In genomic region chr16:12061336-12062055, GRCh38 we compare ENCODE assay signal across 15 cellular contexts.
DNase-seq lines count a peak whose midpoint lies in the region; ATAC-seq and TF ChIP-seq lines count a peak whose summit lies in the region.
"Had no signal": no experiment of that assay in that cellular context is flagged by ENCODE, and none has a peak within 500 bp of the region (broad histone marks: within the 10 kb centered on the region; RNA-seq: fewer than 3 reads in every experiment).

No MANE protein-coding gene starts in this region.

- TF ChIP-seq POLR2A in suprapubic skin (IDR thresholded peaks at IDR 0.05): no peak
- no peak for TF ChIP-seq POLR2A in adrenal gland (IDR thresholded peaks at IDR 0.05)

- no peaks in the 10 kb centered on the region for H3K9me3 ChIP-seq in suprapubic skin
- H3K9me3 ChIP-seq in adrenal gland (replicated peaks in 1 of 3): no peaks in the 10 kb centered on the region
- H3K9me3 ChIP-seq: prostate gland, SJCRH30 had no signal

- ATAC-seq in foreskin keratinocyte (peak; percentile 58), HG02623 (IDR thresholded peaks at IDR 0.05; ENCODE audit: unreplicated experiment) (no peak)
- ATAC-seq: stimulated activated naive CD8-positive, alpha-beta T cell treated with anti-CD3 and anti-CD28 coated beads, Interleukin-15, amount 100 ng/mL, for 72 hours had no signal

- H3K27ac ChIP-seq in foreskin keratinocyte (no peak overlapping the region), suprapubic skin (peak overlapping the region; percentile 77), adrenal gland (peak overlapping the region in 2 of 5 donors; percentile 71 to 92)
- H3K27ac ChIP-seq: prostate gland, SJCRH30, VCaP had no signal

- H3K27me3 Mint-ChIP-seq in T-helper 2 cell treated with Interferon-gamma antibody and Interleukin-4, amounts not matched to agents 5 μg/mL and 100 μg/mL, for 36 hours (ENCODE audit: low read depth): no peaks in the 10 kb centered on the region
- H3K27me3 Mint-ChIP-seq: CD4-positive, alpha-beta memory T cell; stimulated activated naive CD8-positive, alpha-beta T cell treated with anti-CD3 and anti-CD28 coated beads, Interleukin-15, amount 100 ng/mL, for 72 hours had no signal

- in situ Hi-C loops in GM13976 (cut with MboI; ENCODE audit: low sequenced_read_pairs, unreplicated experiment): loop anchor here (10.0 kb wide), 1 partner anchor 107 kb away; no protein-coding TSS in a partner anchor

- H3K4me3 ChIP-seq in suprapubic skin: no peak overlapping the region
- H3K4me3 ChIP-seq in adrenal gland: no peak overlapping the region
- H3K4me3 ChIP-seq: prostate gland, SJCRH30 had no signal

- no peak for TF ChIP-seq EP300 in suprapubic skin (IDR thresholded peaks at IDR 0.05)

- H3K4me1 ChIP-seq in foreskin keratinocyte (peaks cover 18% of the 10 kb centered on the region), suprapubic skin (peaks cover 42% of the 10 kb centered on the region), adrenal gland (replicated peaks in 1 of 2) (peaks cover 6 to 10% of the 10 kb centered on the region in 2 donors)
- H3K4me1 ChIP-seq: prostate gland had no signal

- H3K36me3 ChIP-seq in suprapubic skin: no peaks in the 10 kb centered on the region
- no peaks in the 10 kb centered on the region for H3K36me3 ChIP-seq in adrenal gland (replicated peaks in 1 of 2)
- H3K36me3 ChIP-seq: prostate gland, SJCRH30 had no signal

- 65% methylated on average over 10 of the region's 14 CpGs for WGBS in suprapubic skin
- WGBS in adrenal gland, 4 donors: 89 to 93% (median 90%) methylated on average over 10 to 14 of the region's 14 CpGs

- no peaks in the 10 kb centered on the region for H3K27me3 ChIP-seq in foreskin keratinocyte
- no peaks in the 10 kb centered on the region for H3K27me3 ChIP-seq in suprapubic skin
- H3K27me3 ChIP-seq in adrenal gland: no peaks in the 10 kb centered on the region
- H3K27me3 ChIP-seq: SJCRH30 had no signal

- H3K36me3 Mint-ChIP-seq in T-helper 2 cell treated with Interferon-gamma antibody and Interleukin-4, amounts not matched to agents 5 μg/mL and 100 μg/mL, for 36 hours (ENCODE audit: low read depth): no peaks in the 10 kb centered on the region

- peak; percentile 4 for DNase-seq in GM13976 (ENCODE audit: low spot score)
- DNase-seq in RPMI7951 (ENCODE audit: low read depth): peak; percentile 54
- DNase-seq in foreskin keratinocyte: peak; percentile 40 to 75
- DNase-seq in suprapubic skin (ENCODE audit: low spot score in 2 of 2): peak in 1 of 2 donors; percentile 62
- DNase-seq in T-helper 2 cell treated with Interferon-gamma antibody and Interleukin-4, amounts not matched to agents 5 μg/mL and 100 μg/mL, for 36 hours (ENCODE audit: low spot score): no peak
- no peak for DNase-seq in adrenal gland
- no peak for DNase-seq in DMS153 treated with DMSO at 0.1 percent for 48 hours (lab: John Stamatoyannopoulos, UW; ENCODE audit: unreplicated experiment)
- DNase-seq: CD4-positive, alpha-beta memory T cell; effector CD8-positive, alpha-beta T cell; MM.1S; stimulated activated naive CD8-positive, alpha-beta T cell treated with anti-CD3 and anti-CD28 coated beads, Interleukin-15, amount 100 ng/mL, for 72 hours had no signal

- peaks cover 9% of the 10 kb centered on the region for H3K4me1 Mint-ChIP-seq in T-helper 2 cell treated with Interferon-gamma antibody and Interleukin-4, amounts not matched to agents 5 μg/mL and 100 μg/mL, for 36 hours (ENCODE audit: low read depth)

- no peak overlapping the region for H3K4me3 Mint-ChIP-seq in T-helper 2 cell treated with Interferon-gamma antibody and Interleukin-4, amounts not matched to agents 5 μg/mL and 100 μg/mL, for 36 hours
- H3K4me3 Mint-ChIP-seq: CD4-positive, alpha-beta memory T cell; stimulated activated naive CD8-positive, alpha-beta T cell treated with anti-CD3 and anti-CD28 coated beads, Interleukin-15, amount 100 ng/mL, for 72 hours had no signal

- TF ChIP-seq CTCF in GM13976 (IDR thresholded peaks at IDR 0.05; ENCODE audit: borderline replicate concordance, control extremely low read depth, extremely low read depth, insufficient read depth, missing control alignments) (no peak), foreskin keratinocyte (conservative IDR thresholded peaks at IDR 0.05) (no peak), suprapubic skin (IDR thresholded peaks at IDR 0.05) (no peak), adrenal gland (IDR thresholded peaks at IDR 0.05) (no peak)

- no peak overlapping the region for H3K27ac Mint-ChIP-seq in T-helper 2 cell treated with Interferon-gamma antibody and Interleukin-4, amounts not matched to agents 5 μg/mL and 100 μg/mL, for 36 hours
- H3K27ac Mint-ChIP-seq: stimulated activated naive CD8-positive, alpha-beta T cell treated with anti-CD3 and anti-CD28 coated beads, Interleukin-15, amount 100 ng/mL, for 72 hours had no signal

- intact Hi-C loops in adrenal gland (cut with DNase I): loop anchor here (10.0 kb wide), 2 partner anchors 87 to 657 kb away; partner anchors contain the start of gene SNX29 (in 1 of the 2)

- no peaks in the 10 kb centered on the region for H3K9me3 Mint-ChIP-seq in T-helper 2 cell treated with Interferon-gamma antibody and Interleukin-4, amounts not matched to agents 5 μg/mL and 100 μg/mL, for 36 hours
- H3K9me3 Mint-ChIP-seq: CD4-positive, alpha-beta memory T cell; stimulated activated naive CD8-positive, alpha-beta T cell treated with anti-CD3 and anti-CD28 coated beads, Interleukin-15, amount 100 ng/mL, for 72 hours had no signal

Comparison
In these comparisons a context has a peak if more than half of its experiments do, and no peak if none do; other contexts are left out.
1. DNase-seq: peak in GM13976 (single experiment), RPMI7951 (single experiment) and foreskin keratinocyte (2 of 2); none in T-helper 2 cell treated with Interferon-gamma antibody and Interleukin-4, amounts not matched to agents 5 μg/mL and 100 μg/mL, for 36 hours (single experiment), adrenal gland (0 of 7) and DMS153 treated with DMSO at 0.1 percent for 48 hours (single experiment).